8 cellular contexts compared by ENCODE assay signal in genomic region chr10:19819419-19820033, GRCh38.
DNase-seq lines count a peak whose midpoint lies in the region; ATAC-seq and TF ChIP-seq lines count a peak whose summit lies in the region.

No MANE protein-coding gene starts in this region.

- peak overlapping the region; percentile 2 to 47 for H3K27ac ChIP-seq in coronary artery
- H3K27ac ChIP-seq in muscle layer of colon (ENCODE audit: low read depth, low read length), result peak overlapping the region; percentile 43

- H3K9ac ChIP-seq in muscle layer of colon (ENCODE audit: low read length), result no peak overlapping the region

- H3K4me3 ChIP-seq in coronary artery (peak overlapping the region; percentile 98), muscle layer of colon (ENCODE audit: low read depth in 1 of 2, low read length in 2 of 2) (no peak overlapping the region)

- H3K4me1 ChIP-seq in muscle layer of colon (ENCODE audit: insufficient read depth, low read length), result peaks cover 11% of the 10 kb centered on the region

- TF ChIP-seq CTCF in coronary artery (IDR thresholded peaks at IDR 0.05), result peak; percentile 57

- no peaks in the 10 kb centered on the region for H3K9me3 ChIP-seq in muscle layer of colon (ENCODE audit: low read length)

- H3K27me3 ChIP-seq in muscle layer of colon (ENCODE audit: control insufficient read depth in 1 of 2, insufficient read depth in 2 of 2, low read length in 2 of 2), result peaks cover 0 to 15% of the 10 kb centered on the region in 2 donors

- peak; percentile 56 to 71 for DNase-seq in AML-193 (lab: John Stamatoyannopoulos, UW)
- peak; percentile 14 to 45 for DNase-seq in NCI-H526 (lab: John Stamatoyannopoulos, UW)
- DNase-seq in coronary artery (ENCODE audit: low spot score), result no peak
- no peak for DNase-seq in T-helper 1 cell

- no peaks in the 10 kb centered on the region for H3K36me3 ChIP-seq in muscle layer of colon (ENCODE audit: insufficient read depth, low read length)

- ATAC-seq in GM18520 (IDR thresholded peaks at IDR 0.05; ENCODE audit: unreplicated experiment) (peak; percentile 41), HG03108 (IDR thresholded peaks at IDR 0.05; ENCODE audit: unreplicated experiment) (no peak), GM19397 (IDR thresholded peaks at IDR 0.05; ENCODE audit: unreplicated experiment) (no peak)

Comparison
In these comparisons a context has a peak if more than half of its experiments do, and no peak if none do; other contexts are left out.
1. DNase-seq: peak in AML-193 (2 of 2) and NCI-H526 (2 of 2); none in coronary artery (single experiment) and T-helper 1 cell (0 of 5).